ENCODE assay signal across 1 cellular context in the genomic region with DNA sequence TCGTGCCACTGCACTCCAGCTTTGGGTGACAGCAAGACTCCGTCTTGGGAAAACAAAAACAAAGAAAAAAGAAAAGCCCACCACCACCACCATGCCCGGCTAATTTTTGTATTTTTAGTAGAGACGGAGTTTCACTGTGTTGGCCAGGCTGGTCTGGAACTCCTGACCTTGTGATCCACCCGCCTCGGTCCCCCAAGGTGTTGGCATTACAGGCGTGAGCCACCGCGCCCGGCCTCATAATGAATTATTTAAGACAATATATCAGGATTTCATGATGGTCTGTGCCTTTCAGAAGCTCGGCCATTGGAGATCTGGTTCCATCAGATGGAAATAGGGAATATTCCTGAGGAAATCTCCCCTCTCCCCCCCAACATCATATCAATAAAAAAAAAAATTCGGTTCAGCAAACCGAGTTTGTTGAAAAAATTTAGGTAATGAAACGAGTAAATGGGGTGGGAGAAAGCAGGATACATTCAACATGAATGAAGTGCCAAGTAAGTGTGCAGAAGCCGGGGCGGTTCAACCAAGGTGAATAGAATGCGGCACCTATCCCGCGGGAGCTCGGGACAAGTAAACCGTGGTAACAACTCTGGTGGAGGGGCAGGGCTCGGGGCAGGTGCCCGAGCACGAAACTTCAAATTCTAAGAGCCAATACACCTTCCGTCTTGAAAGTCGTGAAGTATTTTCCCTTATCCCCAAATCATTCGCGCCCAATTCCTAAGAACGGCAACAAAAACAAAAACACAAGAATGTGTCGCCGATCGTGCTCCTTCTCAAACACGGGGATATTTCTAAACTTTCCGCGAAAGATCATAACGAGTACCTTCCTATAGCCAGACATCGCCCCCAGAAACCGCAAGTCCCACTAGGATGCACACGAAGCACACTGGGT.
A peak's percentile ranks its signal among the peaks of the same experiment; 100 is the strongest.
TF ChIP-seq lines count a peak whose summit lies in the region.

No MANE protein-coding gene starts in this region.

TF ChIP-seq in HEK293, 187 proteins besides CTCF, POLR2A, EP300 and RAD21 (continued from another document and continues in another):
- TF ChIP-seq ZNF518A (tag by site-specific recombination; conservative IDR thresholded peaks at IDR 0.05; ENCODE audit: low read depth) (no peak), TRIM28 (IDR thresholded peaks at IDR 0.05; ENCODE audit: borderline replicate concordance, low read length) (no peak), ZNF121 (tag by site-specific recombination; IDR thresholded peaks at IDR 0.05) (no peak), SP7 (tag by site-specific recombination; IDR thresholded peaks at IDR 0.05) (no peak; the same call in 1 of the 2 replicates), ZNF558 (tag by site-specific recombination; IDR thresholded peaks at IDR 0.05) (no peak), GLI4 (tag by site-specific recombination; IDR thresholded peaks at IDR 0.05) (no peak), ZBTB17 (tag by site-specific recombination; IDR thresholded peaks at IDR 0.05) (no peak), ZNF202 (tag by site-specific recombination; IDR thresholded peaks at IDR 0.05; ENCODE audit: borderline replicate concordance) (no peak), ZNF830 (tag by site-specific recombination; IDR thresholded peaks at IDR 0.05; ENCODE audit: low read depth) (no peak), ZNF214 (tag by site-specific recombination; IDR thresholded peaks at IDR 0.05; ENCODE audit: borderline replicate concordance) (no peak), ZNF23 (tag by site-specific recombination; IDR thresholded peaks at IDR 0.05; ENCODE audit: borderline replicate concordance) (no peak), ZNF169 (tag by site-specific recombination; IDR thresholded peaks at IDR 0.05) (no peak), HOXC10 (CRISPR knock-in tag; IDR thresholded peaks at IDR 0.05) (no peak), ZNF19 (tag by site-specific recombination; IDR thresholded peaks at IDR 0.05; ENCODE audit: low read depth) (no peak), SP2 (tag by site-specific recombination; IDR thresholded peaks at IDR 0.05) (no peak), ZXDB (tag by site-specific recombination; IDR thresholded peaks at IDR 0.05) (no peak; the same call in 1 of the 2 replicates), ZNF324 (tag by site-specific recombination; IDR thresholded peaks at IDR 0.05) (0 out of 2 replicates have a peak, but pooled peaks have one; percentile 21), ZNF549 (tag by site-specific recombination; IDR thresholded peaks at IDR 0.05) (no peak), EGR2 (tag by site-specific recombination; IDR thresholded peaks at IDR 0.05; ENCODE audit: low read depth) (no peak), SP3 (tag by site-specific recombination; IDR thresholded peaks at IDR 0.05) (no peak), KLF7 (tag by site-specific recombination; IDR thresholded peaks at IDR 0.05; ENCODE audit: borderline replicate concordance) (no peak), ZSCAN16 (tag by site-specific recombination; IDR thresholded peaks at IDR 0.05) (no peak), ZNF561 (tag by site-specific recombination; IDR thresholded peaks at IDR 0.05; ENCODE audit: borderline replicate concordance) (no peak; the same call in 1 of the 2 replicates), ZNF112 (tag by site-specific recombination; IDR thresholded peaks at IDR 0.05) (no peak), ZNF530 (tag by site-specific recombination; IDR thresholded peaks at IDR 0.05; ENCODE audit: low read depth) (no peak), INSM2 (tag by site-specific recombination; IDR thresholded peaks at IDR 0.05) (0 out of 2 replicates have a peak, but pooled peaks have one; percentile 28), KLF10 (tag by site-specific recombination; IDR thresholded peaks at IDR 0.05) (no peak), ZBTB1 (tag by site-specific recombination; IDR thresholded peaks at IDR 0.05) (no peak), ZNF521 (tag by site-specific recombination; IDR thresholded peaks at IDR 0.05) (no peak), ZNF302 (tag by site-specific recombination; IDR thresholded peaks at IDR 0.05; ENCODE audit: low read depth) (no peak), KLF9 (tag by site-specific recombination; IDR thresholded peaks at IDR 0.05; ENCODE audit: low read depth) (no peak), ZFP3 (tag by site-specific recombination; IDR thresholded peaks at IDR 0.05; ENCODE audit: low read depth) (no peak), ZNF26 (tag by site-specific recombination; IDR thresholded peaks at IDR 0.05) (no peak), ZNF211 (tag by site-specific recombination; IDR thresholded peaks at IDR 0.05; ENCODE audit: low read depth) (no peak), YY1 (tag by site-specific recombination; IDR thresholded peaks at IDR 0.05) (no peak), GLIS1 (tag by site-specific recombination; IDR thresholded peaks at IDR 0.05) (no peak), ZNF146 (tag by site-specific recombination; IDR thresholded peaks at IDR 0.05) (no peak), ZNF140 (tag by site-specific recombination; IDR thresholded peaks at IDR 0.05) (no peak), ZNF404 (tag by site-specific recombination; IDR thresholded peaks at IDR 0.05) (no peak), ZNF610 (tag by site-specific recombination; IDR thresholded peaks at IDR 0.05; ENCODE audit: borderline replicate concordance) (no peak), ZNF148 (tag by site-specific recombination; IDR thresholded peaks at IDR 0.05; ENCODE audit: borderline replicate concordance) (no peak)
- TF ChIP-seq, protein P1, sequence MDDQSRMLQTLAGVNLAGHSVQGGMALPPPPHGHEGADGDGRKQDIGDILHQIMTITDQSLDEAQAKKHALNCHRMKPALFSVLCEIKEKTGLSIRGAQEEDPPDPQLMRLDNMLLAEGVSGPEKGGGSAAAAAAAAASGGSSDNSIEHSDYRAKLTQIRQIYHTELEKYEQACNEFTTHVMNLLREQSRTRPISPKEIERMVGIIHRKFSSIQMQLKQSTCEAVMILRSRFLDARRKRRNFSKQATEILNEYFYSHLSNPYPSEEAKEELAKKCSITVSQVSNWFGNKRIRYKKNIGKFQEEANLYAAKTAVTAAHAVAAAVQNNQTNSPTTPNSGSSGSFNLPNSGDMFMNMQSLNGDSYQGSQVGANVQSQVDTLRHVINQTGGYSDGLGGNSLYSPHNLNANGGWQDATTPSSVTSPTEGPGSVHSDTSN (CRISPR knock-in tag; IDR thresholded peaks at IDR 0.05): no peak
- TF ChIP-seq, protein P2, sequence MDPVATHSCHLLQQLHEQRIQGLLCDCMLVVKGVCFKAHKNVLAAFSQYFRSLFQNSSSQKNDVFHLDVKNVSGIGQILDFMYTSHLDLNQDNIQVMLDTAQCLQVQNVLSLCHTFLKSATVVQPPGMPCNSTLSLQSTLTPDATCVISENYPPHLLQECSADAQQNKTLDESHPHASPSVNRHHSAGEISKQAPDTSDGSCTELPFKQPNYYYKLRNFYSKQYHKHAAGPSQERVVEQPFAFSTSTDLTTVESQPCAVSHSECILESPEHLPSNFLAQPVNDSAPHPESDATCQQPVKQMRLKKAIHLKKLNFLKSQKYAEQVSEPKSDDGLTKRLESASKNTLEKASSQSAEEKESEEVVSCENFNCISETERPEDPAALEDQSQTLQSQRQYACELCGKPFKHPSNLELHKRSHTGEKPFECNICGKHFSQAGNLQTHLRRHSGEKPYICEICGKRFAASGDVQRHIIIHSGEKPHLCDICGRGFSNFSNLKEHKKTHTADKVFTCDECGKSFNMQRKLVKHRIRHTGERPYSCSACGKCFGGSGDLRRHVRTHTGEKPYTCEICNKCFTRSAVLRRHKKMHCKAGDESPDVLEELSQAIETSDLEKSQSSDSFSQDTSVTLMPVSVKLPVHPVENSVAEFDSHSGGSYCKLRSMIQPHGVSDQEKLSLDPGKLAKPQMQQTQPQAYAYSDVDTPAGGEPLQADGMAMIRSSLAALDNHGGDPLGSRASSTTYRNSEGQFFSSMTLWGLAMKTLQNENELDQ (tag by site-specific recombination; IDR thresholded peaks at IDR 0.05; ENCODE audit: low read depth): no peak
- TF ChIP-seq, protein P3, sequence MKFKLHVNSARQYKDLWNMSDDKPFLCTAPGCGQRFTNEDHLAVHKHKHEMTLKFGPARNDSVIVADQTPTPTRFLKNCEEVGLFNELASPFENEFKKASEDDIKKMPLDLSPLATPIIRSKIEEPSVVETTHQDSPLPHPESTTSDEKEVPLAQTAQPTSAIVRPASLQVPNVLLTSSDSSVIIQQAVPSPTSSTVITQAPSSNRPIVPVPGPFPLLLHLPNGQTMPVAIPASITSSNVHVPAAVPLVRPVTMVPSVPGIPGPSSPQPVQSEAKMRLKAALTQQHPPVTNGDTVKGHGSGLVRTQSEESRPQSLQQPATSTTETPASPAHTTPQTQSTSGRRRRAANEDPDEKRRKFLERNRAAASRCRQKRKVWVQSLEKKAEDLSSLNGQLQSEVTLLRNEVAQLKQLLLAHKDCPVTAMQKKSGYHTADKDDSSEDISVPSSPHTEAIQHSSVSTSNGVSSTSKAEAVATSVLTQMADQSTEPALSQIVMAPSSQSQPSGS (tag by site-specific recombination; IDR thresholded peaks at IDR 0.05; ENCODE audit: low read depth): no peak
- TF ChIP-seq, protein P4, sequence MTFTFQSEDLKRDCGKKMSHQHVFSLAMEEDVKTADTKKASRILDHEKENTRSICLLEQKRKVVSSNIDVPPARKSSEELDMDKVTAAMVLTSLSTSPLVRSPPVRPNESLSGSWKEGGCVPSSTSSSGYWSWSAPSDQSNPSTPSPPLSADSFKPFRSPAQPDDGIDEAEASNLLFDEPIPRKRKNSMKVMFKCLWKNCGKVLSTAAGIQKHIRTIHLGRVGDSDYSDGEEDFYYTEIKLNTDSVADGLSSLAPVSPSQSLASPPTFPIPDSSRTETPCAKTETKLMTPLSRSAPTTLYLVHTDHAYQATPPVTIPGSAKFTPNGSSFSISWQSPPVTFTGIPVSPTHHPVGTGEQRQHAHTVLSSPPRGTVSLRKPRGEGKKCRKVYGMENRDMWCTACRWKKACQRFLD (tag by site-specific recombination; IDR thresholded peaks at IDR 0.05): no peak
